ENCODE assay signal across 14 cellular contexts in genomic region chr22:20439928-20440575, GRCh38.
"Had no signal": no experiment of that assay in that cellular context is flagged by ENCODE, and none has a peak within 500 bp of the region (broad histone marks: within the 10 kb centered on the region; RNA-seq: fewer than 3 reads in every experiment).

No MANE protein-coding gene starts in this region.

- H3K9me3 ChIP-seq: esophagus squamous epithelium, left ventricle myocardium inferior, pancreas, right atrium auricular region had no signal

- H3K27ac ChIP-seq: esophagus squamous epithelium, left ventricle myocardium inferior, pancreas, right atrium auricular region had no signal

- ATAC-seq: activated T-cell treated with anti-CD3 and anti-CD28 coated beads, Interleukin-2, amount 50 U/mL, for 4 hours; pancreas had no signal

- DNase-seq: activated CD4-positive, alpha-beta T cell treated with anti-CD3 and anti-CD28 coated beads for 1 hour; activated CD4-positive, alpha-beta T cell treated with anti-CD3 and anti-CD28 coated beads, Interleukin-2, amount 50 U/mL, for 48 hours; activated gamma-delta T cell treated with Interleukin-2 at 50 U/mL for 16 hours; activated T-cell treated with anti-CD3 and anti-CD28 coated beads, Interleukin-2, amount 50 U/mL, for 4 hours; cerebellar nuclear complex; esophagus squamous epithelium; foreskin fibroblast; left ventricle myocardium inferior; mesenchymal stem cell; stimulated activated CD4-positive, alpha-beta T cell treated with anti-CD3 and anti-CD28 coated beads, Interleukin-1b, Interleukin-23, amount 100 ng/mL, for 48 hours; stimulated activated naive CD4-positive, alpha-beta T cell treated with Interleukin-2 at 50 U/mL for 16 hours; T1000 had no signal

- H3K4me3 ChIP-seq: esophagus squamous epithelium, left ventricle myocardium inferior, pancreas, right atrium auricular region had no signal

- H3K36me3 ChIP-seq: right atrium auricular region had no signal

- H3K27me3 ChIP-seq: pancreas, right atrium auricular region had no signal

- H3K9me3 Mint-ChIP-seq: activated T-cell treated with anti-CD3 and anti-CD28 coated beads, Interleukin-2, amount 50 U/mL, for 4 hours had no signal

- H3K4me3 Mint-ChIP-seq: activated T-cell treated with anti-CD3 and anti-CD28 coated beads, Interleukin-2, amount 50 U/mL, for 4 hours had no signal
